In genomic region chr9:136411358-136411757, GRCh38 we compare ENCODE assay signal across 1 cellular context.
TF ChIP-seq lines count a peak whose summit lies in the region.

No MANE protein-coding gene starts in this region.

TF ChIP-seq in HepG2, 621 proteins besides CTCF, POLR2A, EP300 and RAD21:
- TF ChIP-seq ERF (CRISPR knock-in tag; IDR thresholded peaks at IDR 0.05) (no peak), ZNF282 (IDR thresholded peaks at IDR 0.05; ENCODE audit: partially characterized antibody) (no peak), PLSCR1 (CRISPR knock-in tag; IDR thresholded peaks at IDR 0.05; ENCODE audit: borderline replicate concordance) (no peak), ZNF414 (CRISPR knock-in tag; IDR thresholded peaks at IDR 0.05) (no peak), POGZ (CRISPR knock-in tag; IDR thresholded peaks at IDR 0.05) (no peak), FOXK2 (IDR thresholded peaks at IDR 0.05) (no peak), FOSL2 (CRISPR knock-in tag; IDR thresholded peaks at IDR 0.05) (no peak), ZNF335 (CRISPR knock-in tag; IDR thresholded peaks at IDR 0.05) (no peak), THRA (CRISPR knock-in tag; IDR thresholded peaks at IDR 0.05; ENCODE audit: borderline replicate concordance) (no peak), ZNF292 (CRISPR knock-in tag; IDR thresholded peaks at IDR 0.05; ENCODE audit: borderline replicate concordance, low read depth) (no peak), ZBTB14 (CRISPR knock-in tag; IDR thresholded peaks at IDR 0.05) (no peak), E2F1 (CRISPR knock-in tag; IDR thresholded peaks at IDR 0.05) (no peak), FOSL1 (CRISPR knock-in tag; IDR thresholded peaks at IDR 0.05; ENCODE audit: borderline replicate concordance) (no peak), ZNF354B (CRISPR knock-in tag; IDR thresholded peaks at IDR 0.05) (no peak)
- TF ChIP-seq, protein P1, sequence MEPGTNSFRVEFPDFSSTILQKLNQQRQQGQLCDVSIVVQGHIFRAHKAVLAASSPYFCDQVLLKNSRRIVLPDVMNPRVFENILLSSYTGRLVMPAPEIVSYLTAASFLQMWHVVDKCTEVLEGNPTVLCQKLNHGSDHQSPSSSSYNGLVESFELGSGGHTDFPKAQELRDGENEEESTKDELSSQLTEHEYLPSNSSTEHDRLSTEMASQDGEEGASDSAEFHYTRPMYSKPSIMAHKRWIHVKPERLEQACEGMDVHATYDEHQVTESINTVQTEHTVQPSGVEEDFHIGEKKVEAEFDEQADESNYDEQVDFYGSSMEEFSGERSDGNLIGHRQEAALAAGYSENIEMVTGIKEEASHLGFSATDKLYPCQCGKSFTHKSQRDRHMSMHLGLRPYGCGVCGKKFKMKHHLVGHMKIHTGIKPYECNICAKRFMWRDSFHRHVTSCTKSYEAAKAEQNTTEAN (CRISPR knock-in tag; conservative IDR thresholded peaks at IDR 0.05) = no peak
TF ChIP-seq in HepG2: peak in this region for 0.
